Comparison of ENCODE assay signal across 34 cellular contexts in genomic region chr18:71028285-71028762, GRCh38.
A peak's percentile ranks its signal among the peaks of the same experiment; 100 is the strongest.
DNase-seq lines count a peak whose midpoint lies in the region; ATAC-seq, FAIRE-seq and TF ChIP-seq lines count a peak whose summit lies in the region.
"Had no signal": no experiment of that assay in that cellular context is flagged by ENCODE, and none has a peak within 500 bp of the region (broad histone marks: within the 10 kb centered on the region; RNA-seq: fewer than 3 reads in every experiment).

No MANE protein-coding gene starts in this region.

- no peaks in the 10 kb centered on the region for H3K27me3 Mint-ChIP-seq in stimulated activated naive CD8-positive, alpha-beta T cell treated with anti-CD3 and anti-CD28 coated beads, Interleukin-15, amount 100 ng/mL, for 72 hours
- H3K27me3 Mint-ChIP-seq: activated CD4-positive, alpha-beta memory T cell treated with anti-CD3 and anti-CD28 coated beads, Interleukin-2, amount 10 ng/mL, durations not matched to agents 7 days and 5 days; activated naive CD8-positive, alpha-beta T cell; effector memory CD8-positive, alpha-beta T cell; progenitor cell of endocrine pancreas; stimulated activated naive B cell treated with anti-CD40 and anti-IgM and Interleukin-4, amounts not matched to agents 10 μg/mL and 1 μg/mL and 100 μg/mL, for 72 hours; T-cell had no signal

- intact Hi-C loops in endothelial cell of umbilical vein (cut with micrococcal nuclease), result no loop called here

- no peak for ATAC-seq in stimulated activated naive CD8-positive, alpha-beta T cell treated with anti-CD3 and anti-CD28 coated beads, Interleukin-15, amount 100 ng/mL, for 72 hours
- no peak for ATAC-seq in GM21576 (IDR thresholded peaks at IDR 0.05; ENCODE audit: unreplicated experiment)
- ATAC-seq: effector memory CD8-positive, alpha-beta T cell; left lobe of liver; Right ventricle myocardium inferior; sciatic nerve; stimulated activated naive B cell treated with anti-CD40 and anti-IgM and Interleukin-4, amounts not matched to agents 10 μg/mL and 1 μg/mL and 100 μg/mL, for 72 hours; T-cell had no signal

- H3K27ac ChIP-seq in endothelial cell of umbilical vein (ENCODE audit: insufficient read depth, low read depth, low read length), result no peak overlapping the region
- H3K27ac ChIP-seq: C4-2B, colonic mucosa, esophagus muscularis mucosa, testis had no signal

- no peak overlapping the region for H3K27ac Mint-ChIP-seq in stimulated activated naive CD8-positive, alpha-beta T cell treated with anti-CD3 and anti-CD28 coated beads, Interleukin-15, amount 100 ng/mL, for 72 hours
- H3K27ac Mint-ChIP-seq: activated CD4-positive, alpha-beta memory T cell treated with anti-CD3 and anti-CD28 coated beads, Interleukin-2, amount 10 ng/mL, durations not matched to agents 7 days and 5 days; activated naive CD8-positive, alpha-beta T cell; activated T-helper 2 cell treated with anti-CD3 and anti-CD28 coated beads, Interferon-gamma antibody, Interleukin-2, Interleukin-4, amounts not matched to agents 10 μg/mL and 5 μg/mL and 100 μg/mL, durations not matched to agents 14 hours and 24 hours and 36 hours; effector memory CD8-positive, alpha-beta T cell; immature natural killer cell; progenitor cell of endocrine pancreas; stimulated activated naive B cell treated with anti-CD40 and anti-IgM and Interleukin-4, amounts not matched to agents 10 μg/mL and 1 μg/mL and 100 μg/mL, for 72 hours; T-cell had no signal

- TF ChIP-seq CTCF in endothelial cell of umbilical vein (IDR thresholded peaks at IDR 0.05; ENCODE audit: extremely low read depth in 1 of 2, insufficient read depth in 1 of 2, low read depth in 1 of 2, low read length in 2 of 2), result no peak

- H3K9me1 ChIP-seq in endothelial cell of umbilical vein (replicated peaks; ENCODE audit: control insufficient read depth, extremely low read depth, insufficient read depth, low read length), result no peaks in the 10 kb centered on the region

- POLR2A ChIA-PET in endothelial cell of umbilical vein (lab: Charles Lee), result no interaction called here

- no peaks in the 10 kb centered on the region for H3K9me3 ChIP-seq in endothelial cell of umbilical vein (replicated peaks; ENCODE audit: control insufficient read depth, insufficient read depth, low read length)
- H3K9me3 ChIP-seq: Caco-2, colonic mucosa, testis had no signal

- H4K20me1 ChIP-seq in endothelial cell of umbilical vein (replicated peaks; ENCODE audit: control insufficient read depth, extremely low read depth, insufficient read depth, low read length), result no peaks in the 10 kb centered on the region

- H2AFZ ChIP-seq in endothelial cell of umbilical vein (ENCODE audit: low read depth, low read length), result peak overlapping the region; percentile 3

- H3K4me2 ChIP-seq in endothelial cell of umbilical vein (ENCODE audit: insufficient read depth, low read length), result no peak overlapping the region

- no peaks in the 10 kb centered on the region for H3K79me2 ChIP-seq in endothelial cell of umbilical vein (ENCODE audit: control insufficient read depth, insufficient read depth, low read length)

- H3K9me3 Mint-ChIP-seq in stimulated activated naive CD8-positive, alpha-beta T cell treated with anti-CD3 and anti-CD28 coated beads, Interleukin-15, amount 100 ng/mL, for 72 hours, result peaks cover 0 to 15% of the 10 kb centered on the region in 2 donors

- no peak for TF ChIP-seq POLR2A in endothelial cell of umbilical vein (IDR thresholded peaks at IDR 0.05; ENCODE audit: low read depth, low read length)

- in situ Hi-C loops in SK-MEL-5 (cut with HindIII; ENCODE audit: low pct_unique_long_range_greater_than_20kb, low sequenced_read_pairs), result no loop called here

- no peaks in the 10 kb centered on the region for H3K27me3 ChIP-seq in endothelial cell of umbilical vein (ENCODE audit: control insufficient read depth in 2 of 2, insufficient read depth in 2 of 2, low read length in 2 of 2)
- H3K27me3 ChIP-seq: colonic mucosa, esophagus muscularis mucosa, testis had no signal

- H3K4me1 Mint-ChIP-seq in stimulated activated naive CD8-positive, alpha-beta T cell treated with anti-CD3 and anti-CD28 coated beads, Interleukin-15, amount 100 ng/mL, for 72 hours, result no peaks in the 10 kb centered on the region
- H3K4me1 Mint-ChIP-seq: activated CD4-positive, alpha-beta memory T cell treated with anti-CD3 and anti-CD28 coated beads, Interleukin-2, amount 10 ng/mL, durations not matched to agents 7 days and 5 days; immature natural killer cell; stimulated activated naive B cell treated with anti-CD40 and anti-IgM and Interleukin-4, amounts not matched to agents 10 μg/mL and 1 μg/mL and 100 μg/mL, for 72 hours; T-cell had no signal

- H3K36me3 ChIP-seq in endothelial cell of umbilical vein (ENCODE audit: control insufficient read depth in 2 of 2, extremely low read depth in 1 of 2, insufficient read depth in 2 of 2, low read length in 2 of 2), result no peaks in the 10 kb centered on the region
- H3K36me3 ChIP-seq: colonic mucosa, esophagus muscularis mucosa had no signal

- dilution Hi-C loops in endothelial cell of umbilical vein (cut with MboI; ENCODE audit: extremely low pct_ligation_motif_present, low sequenced_read_pairs), result no loop called here

- no peak for FAIRE-seq in endothelial cell of umbilical vein (lab: Jason Lieb, UNC)
- FAIRE-seq: bronchial epithelial cell, frontal cortex, GM18507, urothelium cell line had no signal

- CTCF ChIA-PET in endothelial cell of umbilical vein (lab: Charles Lee), result no interaction called here

- no peak overlapping the region for H3K9ac ChIP-seq in endothelial cell of umbilical vein (replicated peaks; ENCODE audit: extremely low read depth, insufficient read depth, low read length)

- no peaks in the 10 kb centered on the region for H3K4me1 ChIP-seq in endothelial cell of umbilical vein (ENCODE audit: control insufficient read depth, extremely low read depth, insufficient read depth, low read length)
- H3K4me1 ChIP-seq: Caco-2, colonic mucosa, esophagus muscularis mucosa, testis had no signal

- no peak overlapping the region for H3K4me3 Mint-ChIP-seq in stimulated activated naive CD8-positive, alpha-beta T cell treated with anti-CD3 and anti-CD28 coated beads, Interleukin-15, amount 100 ng/mL, for 72 hours
- H3K4me3 Mint-ChIP-seq: activated CD4-positive, alpha-beta memory T cell treated with anti-CD3 and anti-CD28 coated beads, Interleukin-2, amount 10 ng/mL, durations not matched to agents 7 days and 5 days; activated naive CD8-positive, alpha-beta T cell; effector memory CD8-positive, alpha-beta T cell; immature natural killer cell; stimulated activated naive B cell treated with anti-CD40 and anti-IgM and Interleukin-4, amounts not matched to agents 10 μg/mL and 1 μg/mL and 100 μg/mL, for 72 hours; T-cell had no signal

- BruUV-seq in endothelial cell of umbilical vein (replicated peaks; lab: Mats Ljungman, UMichigan), result no TSS peak

- DNase-seq in D341Med (ENCODE audit: low spot score) (peak; percentile 32), HT1080 (ENCODE audit: low read depth) (peak; percentile 46), SK-MEL-5 (ENCODE audit: low read depth, low spot score) (peak; percentile 66), endothelial cell of umbilical vein (ENCODE audit: low read depth, low spot score) (no peak), SKM-1 (lab: John Stamatoyannopoulos, UW; ENCODE audit: unreplicated experiment) (no peak)
- no peak for DNase-seq in stimulated activated naive CD8-positive, alpha-beta T cell treated with anti-CD3 and anti-CD28 coated beads, Interleukin-15, amount 100 ng/mL, for 72 hours
- DNase-seq in activated naive CD4-positive, alpha-beta T cell (lab: John Stamatoyannopoulos, UW), result no peak
- DNase-seq: activated CD4-positive, alpha-beta memory T cell treated with anti-CD3 and anti-CD28 coated beads, Interleukin-2, amount 10 ng/mL, durations not matched to agents 7 days and 5 days; anterior cingulate cortex; colonic mucosa; DND-41; effector memory CD8-positive, alpha-beta T cell; immature natural killer cell; NCI-H1048; NCI-H187 treated with DMSO at 0.1 percent for 48 hours; NCI-H2227 treated with DMSO at 0.1 percent for 48 hours; NCI-H82; stimulated activated naive B cell treated with anti-CD40 and anti-IgM and Interleukin-4, amounts not matched to agents 10 μg/mL and 1 μg/mL and 100 μg/mL, for 72 hours; T-cell; testis had no signal

- no peak overlapping the region for H3K4me3 ChIP-seq in endothelial cell of umbilical vein (replicated peaks in 1 of 3; ENCODE audit: insufficient read depth in 1 of 3, low read depth in 1 of 3, low read length in 3 of 3)
- H3K4me3 ChIP-seq: colonic mucosa, esophagus muscularis mucosa, testis had no signal

TF ChIP-seq in endothelial cell of umbilical vein, 7 proteins besides CTCF, POLR2A, EP300 and RAD21:
- TF ChIP-seq MYC (IDR thresholded peaks at IDR 0.05; ENCODE audit: low read depth, low read length) (no peak), POLR2AphosphoS5 (IDR thresholded peaks at IDR 0.05; ENCODE audit: insufficient read depth, low read depth, low read length) (no peak), GATA2 (IDR thresholded peaks at IDR 0.05; ENCODE audit: insufficient read depth, insufficient read length, low read depth, low read length) (no peak), FOS (IDR thresholded peaks at IDR 0.05; ENCODE audit: borderline replicate concordance, insufficient read depth, low read length) (no peak), MAX (IDR thresholded peaks at IDR 0.05; ENCODE audit: insufficient read depth, insufficient read length) (no peak), JUN (IDR thresholded peaks at IDR 0.05; ENCODE audit: borderline replicate concordance, insufficient read depth, insufficient read length, low read depth) (no peak), EZH2 (IDR thresholded peaks at IDR 0.05; ENCODE audit: borderline replicate concordance, low read depth, low read length, severe bottlenecking) (no peak)

Comparison
In these comparisons a context has a peak if more than half of its experiments do, and no peak if none do; other contexts are left out.
1. DNase-seq: peak in D341Med (single experiment), HT1080 (single experiment) and SK-MEL-5 (single experiment); none in endothelial cell of umbilical vein (single experiment), SKM-1 (single experiment), stimulated activated naive CD8-positive, alpha-beta T cell treated with anti-CD3 and anti-CD28 coated beads, Interleukin-15, amount 100 ng/mL, for 72 hours (0 of 2) and activated naive CD4-positive, alpha-beta T cell (0 of 4).